ENCODE assay signal across 9 cellular contexts in genomic region chr17:81635431-81635830, GRCh38. TPM values are rescaled to one million over a fixed set of nuclear protein-coding genes. Genes with fewer than 3 reads are reported as not detected.
DNase-seq lines count a peak whose midpoint lies in the region; ATAC-seq lines count a peak whose summit lies in the region.
"Had no signal": no experiment of that assay in that cellular context is flagged by ENCODE, and none has a peak within 500 bp of the region (broad histone marks: within the 10 kb centered on the region; RNA-seq: fewer than 3 reads in every experiment).

No MANE protein-coding gene starts in this region.

- H3K4me3 Mint-ChIP-seq in activated T-cell treated with anti-CD3 and anti-CD28 coated beads, Interleukin-2, amount 50 U/mL, for 24 hours, result peak overlapping the region; percentile 98
- H3K4me3 Mint-ChIP-seq in activated T-helper 2 cell treated with anti-CD3 and anti-CD28 coated beads, Interferon-gamma antibody, Interleukin-2, Interleukin-4, amounts not matched to agents 10 μg/mL and 5 μg/mL and 100 μg/mL, durations not matched to agents 14 hours and 24 hours and 36 hours (ENCODE audit: low read depth), result peak overlapping the region; percentile 94
- peak overlapping the region; percentile 90 to 96 (median 92) for H3K4me3 Mint-ChIP-seq in immature natural killer cell
- peak overlapping the region; percentile 88 to 93 for H3K4me3 Mint-ChIP-seq in stimulated activated naive B cell treated with anti-CD40 and anti-IgM and Interleukin-4, amounts not matched to agents 10 μg/mL and 1 μg/mL and 100 μg/mL, for 72 hours

- ATAC-seq in stimulated activated naive B cell treated with anti-CD40 and anti-IgM and Interleukin-4, amounts not matched to agents 10 μg/mL and 1 μg/mL and 100 μg/mL, for 72 hours (replicated peaks), result no peak
- ATAC-seq in GM19455 (IDR thresholded peaks at IDR 0.05; ENCODE audit: unreplicated experiment), result no peak

- intact Hi-C loops in activated T-helper 2 cell treated with anti-CD3 and anti-CD28 coated beads, Interferon-gamma antibody, Interleukin-2, Interleukin-4, amounts not matched to agents 10 μg/mL and 5 μg/mL and 100 μg/mL, durations not matched to agents 14 hours and 24 hours and 36 hours (cut with micrococcal nuclease), result no loop called here

- peaks cover 34% of the 10 kb centered on the region for H3K4me1 Mint-ChIP-seq in activated T-cell treated with anti-CD3 and anti-CD28 coated beads, Interleukin-2, amount 50 U/mL, for 24 hours (ENCODE audit: low read depth)
- peaks cover 13% of the 10 kb centered on the region for H3K4me1 Mint-ChIP-seq in activated T-helper 2 cell treated with anti-CD3 and anti-CD28 coated beads, Interferon-gamma antibody, Interleukin-2, Interleukin-4, amounts not matched to agents 10 μg/mL and 5 μg/mL and 100 μg/mL, durations not matched to agents 14 hours and 24 hours and 36 hours (ENCODE audit: low read depth)
- H3K4me1 Mint-ChIP-seq in immature natural killer cell, result peaks cover 24% of the 10 kb centered on the region in 2 donors
- peaks cover 10 to 20% of the 10 kb centered on the region in 2 donors for H3K4me1 Mint-ChIP-seq in stimulated activated naive B cell treated with anti-CD40 and anti-IgM and Interleukin-4, amounts not matched to agents 10 μg/mL and 1 μg/mL and 100 μg/mL, for 72 hours

- DNase-seq in activated T-cell treated with anti-CD3 and anti-CD28 coated beads, Interleukin-2, amount 50 U/mL, for 24 hours, result no peak
- DNase-seq in activated T-cell treated with anti-CD3 and anti-CD28 coated beads, Interleukin-2, amount 50 U/mL, for 1 hour, result no peak
- DNase-seq in activated T-helper 2 cell treated with anti-CD3 and anti-CD28 coated beads, Interferon-gamma antibody, Interleukin-2, Interleukin-4, amounts not matched to agents 10 μg/mL and 5 μg/mL and 100 μg/mL, durations not matched to agents 14 hours and 24 hours and 36 hours (ENCODE audit: low spot score), result no peak
- DNase-seq in immature natural killer cell (no peak), NCI-H2171 (lab: John Stamatoyannopoulos, UW) (no peak), activated gamma-delta T cell (lab: John Stamatoyannopoulos, UW) (no peak)
- DNase-seq in stimulated activated naive B cell treated with anti-CD40 and anti-IgM and Interleukin-4, amounts not matched to agents 10 μg/mL and 1 μg/mL and 100 μg/mL, for 72 hours, result no peak
- DNase-seq: NCI-H226 had no signal

- H3K27ac Mint-ChIP-seq in activated T-cell treated with anti-CD3 and anti-CD28 coated beads, Interleukin-2, amount 50 U/mL, for 24 hours, result peak overlapping the region; percentile 96
- peak overlapping the region; percentile 26 for H3K27ac Mint-ChIP-seq in activated T-helper 2 cell treated with anti-CD3 and anti-CD28 coated beads, Interferon-gamma antibody, Interleukin-2, Interleukin-4, amounts not matched to agents 10 μg/mL and 5 μg/mL and 100 μg/mL, durations not matched to agents 14 hours and 24 hours and 36 hours
- H3K27ac Mint-ChIP-seq in immature natural killer cell, result peak overlapping the region in 4 of 6 donors; percentile 62 to 96 (median 88)
- H3K27ac Mint-ChIP-seq in stimulated activated naive B cell treated with anti-CD40 and anti-IgM and Interleukin-4, amounts not matched to agents 10 μg/mL and 1 μg/mL and 100 μg/mL, for 72 hours, result peak overlapping the region; percentile 42

- no peaks in the 10 kb centered on the region for H3K27me3 Mint-ChIP-seq in activated T-cell treated with anti-CD3 and anti-CD28 coated beads, Interleukin-2, amount 50 U/mL, for 24 hours
- no peaks in the 10 kb centered on the region for H3K27me3 Mint-ChIP-seq in activated T-helper 2 cell treated with anti-CD3 and anti-CD28 coated beads, Interferon-gamma antibody, Interleukin-2, Interleukin-4, amounts not matched to agents 10 μg/mL and 5 μg/mL and 100 μg/mL, durations not matched to agents 14 hours and 24 hours and 36 hours (ENCODE audit: low read depth)
- H3K27me3 Mint-ChIP-seq in immature natural killer cell (ENCODE audit: low read depth in 3 of 3), result peaks cover 2 to 4% (median 3%) of the 10 kb centered on the region in 3 donors
- no peaks in the 10 kb centered on the region for H3K27me3 Mint-ChIP-seq in stimulated activated naive B cell treated with anti-CD40 and anti-IgM and Interleukin-4, amounts not matched to agents 10 μg/mL and 1 μg/mL and 100 μg/mL, for 72 hours

- peaks cover 39% of the 10 kb centered on the region for H3K36me3 Mint-ChIP-seq in activated T-cell treated with anti-CD3 and anti-CD28 coated beads, Interleukin-2, amount 50 U/mL, for 24 hours (ENCODE audit: low read depth)
- peaks cover 17% of the 10 kb centered on the region for H3K36me3 Mint-ChIP-seq in activated T-helper 2 cell treated with anti-CD3 and anti-CD28 coated beads, Interferon-gamma antibody, Interleukin-2, Interleukin-4, amounts not matched to agents 10 μg/mL and 5 μg/mL and 100 μg/mL, durations not matched to agents 14 hours and 24 hours and 36 hours (ENCODE audit: low read depth)
- no peaks in the 10 kb centered on the region for H3K36me3 Mint-ChIP-seq in immature natural killer cell
- H3K36me3 Mint-ChIP-seq in stimulated activated naive B cell treated with anti-CD40 and anti-IgM and Interleukin-4, amounts not matched to agents 10 μg/mL and 1 μg/mL and 100 μg/mL, for 72 hours, result peaks cover 4 to 14% of the 10 kb centered on the region in 2 donors

- no peaks in the 10 kb centered on the region for H3K9me3 Mint-ChIP-seq in activated T-cell treated with anti-CD3 and anti-CD28 coated beads, Interleukin-2, amount 50 U/mL, for 24 hours
- no peaks in the 10 kb centered on the region for H3K9me3 Mint-ChIP-seq in activated T-helper 2 cell treated with anti-CD3 and anti-CD28 coated beads, Interferon-gamma antibody, Interleukin-2, Interleukin-4, amounts not matched to agents 10 μg/mL and 5 μg/mL and 100 μg/mL, durations not matched to agents 14 hours and 24 hours and 36 hours
- H3K9me3 Mint-ChIP-seq in immature natural killer cell, result no peaks in the 10 kb centered on the region
- H3K9me3 Mint-ChIP-seq in stimulated activated naive B cell treated with anti-CD40 and anti-IgM and Interleukin-4, amounts not matched to agents 10 μg/mL and 1 μg/mL and 100 μg/mL, for 72 hours, result no peaks in the 10 kb centered on the region

RNA-seq across cellular contexts. Expression of gene NPLOC4, which starts 1.5 kb away (rescaled TPM):
- total RNA-seq in activated T-helper 2 cell treated with anti-CD3 and anti-CD28 coated beads, Interferon-gamma antibody, Interleukin-2, Interleukin-4, amounts not matched to agents 10 μg/mL and 5 μg/mL and 100 μg/mL, durations not matched to agents 14 hours and 24 hours and 36 hours, result 128 and 138 TPM in 2 replicates
- 10 to 100 TPM; 51.0 to 73.9 (median 60.3) TPM for polyA plus RNA-seq in immature natural killer cell

RNA-seq across cellular contexts. Expression of gene TSPAN10, which starts 1.6 kb away (rescaled TPM):
- total RNA-seq in activated T-helper 2 cell treated with anti-CD3 and anti-CD28 coated beads, Interferon-gamma antibody, Interleukin-2, Interleukin-4, amounts not matched to agents 10 μg/mL and 5 μg/mL and 100 μg/mL, durations not matched to agents 14 hours and 24 hours and 36 hours, result 0.30 and 0.44 TPM in 2 replicates
- under 1 TPM in 2 of 3 donors, not detected in 1; 0.48 to 0.63 TPM for polyA plus RNA-seq in immature natural killer cell

RNA-seq across cellular contexts. Expression of gene PDE6G, which starts 20.9 kb away (rescaled TPM):
- 11.1 and 15.4 TPM in 2 replicates for total RNA-seq in activated T-helper 2 cell treated with anti-CD3 and anti-CD28 coated beads, Interferon-gamma antibody, Interleukin-2, Interleukin-4, amounts not matched to agents 10 μg/mL and 5 μg/mL and 100 μg/mL, durations not matched to agents 14 hours and 24 hours and 36 hours
- polyA plus RNA-seq in immature natural killer cell, result 10 to 100 TPM; 75.1 to 98.8 (median 81.4) TPM

RNA-seq across cellular contexts. Expression of gene OXLD1, which starts 31.0 kb away (rescaled TPM):
- 51.3 and 52.7 TPM in 2 replicates for total RNA-seq in activated T-helper 2 cell treated with anti-CD3 and anti-CD28 coated beads, Interferon-gamma antibody, Interleukin-2, Interleukin-4, amounts not matched to agents 10 μg/mL and 5 μg/mL and 100 μg/mL, durations not matched to agents 14 hours and 24 hours and 36 hours
- 10 to 100 TPM; 66.4 to 97.9 (median 93.9) TPM for polyA plus RNA-seq in immature natural killer cell

RNA-seq across cellular contexts. Expression of gene CCDC137, which starts 31.1 kb away (rescaled TPM):
- 50.8 and 51.7 TPM in 2 replicates for total RNA-seq in activated T-helper 2 cell treated with anti-CD3 and anti-CD28 coated beads, Interferon-gamma antibody, Interleukin-2, Interleukin-4, amounts not matched to agents 10 μg/mL and 5 μg/mL and 100 μg/mL, durations not matched to agents 14 hours and 24 hours and 36 hours
- 10 to 100 TPM in 1 of 3 donors, 1 to 10 TPM in 2; 1.8 to 21.7 (median 6.1) TPM for polyA plus RNA-seq in immature natural killer cell

Comparison
In these comparisons a context has a peak if more than half of its experiments do, and no peak if none do; other contexts are left out.
1. H3K27ac Mint-ChIP-seq: peak in every context shown above with its lines; median percentile 96 in activated T-cell treated with anti-CD3 and anti-CD28 coated beads, Interleukin-2, amount 50 U/mL, for 24 hours; 88 in immature natural killer cell; 42 in stimulated activated naive B cell treated with anti-CD40 and anti-IgM and Interleukin-4, amounts not matched to agents 10 μg/mL and 1 μg/mL and 100 μg/mL, for 72 hours; 26 in activated T-helper 2 cell treated with anti-CD3 and anti-CD28 coated beads, Interferon-gamma antibody, Interleukin-2, Interleukin-4, amounts not matched to agents 10 μg/mL and 5 μg/mL and 100 μg/mL, durations not matched to agents 14 hours and 24 hours and 36 hours.